1 cellular context compared by ENCODE assay signal in genomic region chr11:63814383-63814736, GRCh38.
TF ChIP-seq lines count a peak whose summit lies in the region.

No MANE protein-coding gene starts in this region.

TF ChIP-seq in GM23338, 12 proteins besides CTCF, POLR2A, EP300 and RAD21 (continued from another document):
- TF ChIP-seq, protein P1, sequence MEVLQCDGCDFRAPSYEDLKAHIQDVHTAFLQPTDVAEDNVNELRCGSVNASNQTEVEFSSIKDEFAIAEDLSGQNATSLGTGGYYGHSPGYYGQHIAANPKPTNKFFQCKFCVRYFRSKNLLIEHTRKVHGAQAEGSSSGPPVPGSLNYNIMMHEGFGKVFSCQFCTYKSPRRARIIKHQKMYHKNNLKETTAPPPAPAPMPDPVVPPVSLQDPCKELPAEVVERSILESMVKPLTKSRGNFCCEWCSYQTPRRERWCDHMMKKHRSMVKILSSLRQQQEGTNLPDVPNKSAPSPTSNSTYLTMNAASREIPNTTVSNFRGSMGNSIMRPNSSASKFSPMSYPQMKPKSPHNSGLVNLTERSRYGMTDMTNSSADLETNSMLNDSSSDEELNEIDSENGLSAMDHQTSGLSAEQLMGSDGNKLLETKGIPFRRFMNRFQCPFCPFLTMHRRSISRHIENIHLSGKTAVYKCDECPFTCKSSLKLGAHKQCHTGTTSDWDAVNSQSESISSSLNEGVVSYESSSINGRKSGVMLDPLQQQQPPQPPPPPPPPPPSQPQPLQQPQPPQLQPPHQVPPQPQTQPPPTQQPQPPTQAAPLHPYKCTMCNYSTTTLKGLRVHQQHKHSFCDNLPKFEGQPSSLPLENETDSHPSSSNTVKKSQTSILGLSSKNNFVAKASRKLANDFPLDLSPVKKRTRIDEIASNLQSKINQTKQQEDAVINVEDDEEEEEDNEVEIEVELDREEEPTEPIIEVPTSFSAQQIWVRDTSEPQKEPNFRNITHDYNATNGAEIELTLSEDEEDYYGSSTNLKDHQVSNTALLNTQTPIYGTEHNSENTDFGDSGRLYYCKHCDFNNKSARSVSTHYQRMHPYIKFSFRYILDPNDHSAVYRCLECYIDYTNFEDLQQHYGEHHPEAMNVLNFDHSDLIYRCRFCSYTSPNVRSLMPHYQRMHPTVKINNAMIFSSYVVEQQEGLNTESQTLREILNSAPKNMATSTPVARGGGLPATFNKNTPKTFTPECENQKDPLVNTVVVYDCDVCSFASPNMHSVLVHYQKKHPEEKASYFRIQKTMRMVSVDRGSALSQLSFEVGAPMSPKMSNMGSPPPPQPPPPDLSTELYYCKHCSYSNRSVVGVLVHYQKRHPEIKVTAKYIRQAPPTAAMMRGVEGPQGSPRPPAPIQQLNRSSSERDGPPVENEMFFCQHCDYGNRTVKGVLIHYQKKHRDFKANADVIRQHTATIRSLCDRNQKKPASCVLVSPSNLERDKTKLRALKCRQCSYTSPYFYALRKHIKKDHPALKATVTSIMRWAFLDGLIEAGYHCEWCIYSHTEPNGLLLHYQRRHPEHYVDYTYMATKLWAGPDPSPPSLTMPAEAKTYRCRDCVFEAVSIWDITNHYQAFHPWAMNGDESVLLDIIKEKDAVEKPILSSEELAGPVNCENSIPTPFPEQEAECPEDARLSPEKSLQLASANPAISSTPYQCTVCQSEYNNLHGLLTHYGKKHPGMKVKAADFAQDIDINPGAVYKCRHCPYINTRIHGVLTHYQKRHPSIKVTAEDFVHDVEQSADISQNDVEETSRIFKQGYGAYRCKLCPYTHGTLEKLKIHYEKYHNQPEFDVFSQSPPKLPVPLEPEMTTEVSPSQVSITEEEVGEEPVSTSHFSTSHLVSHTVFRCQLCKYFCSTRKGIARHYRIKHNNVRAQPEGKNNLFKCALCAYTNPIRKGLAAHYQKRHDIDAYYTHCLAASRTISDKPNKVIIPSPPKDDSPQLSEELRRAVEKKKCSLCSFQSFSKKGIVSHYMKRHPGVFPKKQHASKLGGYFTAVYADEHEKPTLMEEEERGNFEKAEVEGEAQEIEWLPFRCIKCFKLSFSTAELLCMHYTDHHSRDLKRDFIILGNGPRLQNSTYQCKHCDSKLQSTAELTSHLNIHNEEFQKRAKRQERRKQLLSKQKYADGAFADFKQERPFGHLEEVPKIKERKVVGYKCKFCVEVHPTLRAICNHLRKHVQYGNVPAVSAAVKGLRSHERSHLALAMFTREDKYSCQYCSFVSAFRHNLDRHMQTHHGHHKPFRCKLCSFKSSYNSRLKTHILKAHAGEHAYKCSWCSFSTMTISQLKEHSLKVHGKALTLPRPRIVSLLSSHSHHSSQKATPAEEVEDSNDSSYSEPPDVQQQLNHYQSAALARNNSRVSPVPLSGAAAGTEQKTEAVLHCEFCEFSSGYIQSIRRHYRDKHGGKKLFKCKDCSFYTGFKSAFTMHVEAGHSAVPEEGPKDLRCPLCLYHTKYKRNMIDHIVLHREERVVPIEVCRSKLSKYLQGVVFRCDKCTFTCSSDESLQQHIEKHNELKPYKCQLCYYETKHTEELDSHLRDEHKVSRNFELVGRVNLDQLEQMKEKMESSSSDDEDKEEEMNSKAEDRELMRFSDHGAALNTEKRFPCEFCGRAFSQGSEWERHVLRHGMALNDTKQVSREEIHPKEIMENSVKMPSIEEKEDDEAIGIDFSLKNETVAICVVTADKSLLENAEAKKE (CRISPR knock-in tag; IDR thresholded peaks at IDR 0.05) = no peak
- TF ChIP-seq POLR2AphosphoS5 (IDR thresholded peaks at IDR 0.05; ENCODE audit: low read depth) (no peak), ZNF331 (CRISPR knock-in tag; IDR thresholded peaks at IDR 0.05; ENCODE audit: low read depth) (no peak), STAT1 (IDR thresholded peaks at IDR 0.05; ENCODE audit: unreplicated experiment) (no peak)
- TF ChIP-seq, protein P2, sequence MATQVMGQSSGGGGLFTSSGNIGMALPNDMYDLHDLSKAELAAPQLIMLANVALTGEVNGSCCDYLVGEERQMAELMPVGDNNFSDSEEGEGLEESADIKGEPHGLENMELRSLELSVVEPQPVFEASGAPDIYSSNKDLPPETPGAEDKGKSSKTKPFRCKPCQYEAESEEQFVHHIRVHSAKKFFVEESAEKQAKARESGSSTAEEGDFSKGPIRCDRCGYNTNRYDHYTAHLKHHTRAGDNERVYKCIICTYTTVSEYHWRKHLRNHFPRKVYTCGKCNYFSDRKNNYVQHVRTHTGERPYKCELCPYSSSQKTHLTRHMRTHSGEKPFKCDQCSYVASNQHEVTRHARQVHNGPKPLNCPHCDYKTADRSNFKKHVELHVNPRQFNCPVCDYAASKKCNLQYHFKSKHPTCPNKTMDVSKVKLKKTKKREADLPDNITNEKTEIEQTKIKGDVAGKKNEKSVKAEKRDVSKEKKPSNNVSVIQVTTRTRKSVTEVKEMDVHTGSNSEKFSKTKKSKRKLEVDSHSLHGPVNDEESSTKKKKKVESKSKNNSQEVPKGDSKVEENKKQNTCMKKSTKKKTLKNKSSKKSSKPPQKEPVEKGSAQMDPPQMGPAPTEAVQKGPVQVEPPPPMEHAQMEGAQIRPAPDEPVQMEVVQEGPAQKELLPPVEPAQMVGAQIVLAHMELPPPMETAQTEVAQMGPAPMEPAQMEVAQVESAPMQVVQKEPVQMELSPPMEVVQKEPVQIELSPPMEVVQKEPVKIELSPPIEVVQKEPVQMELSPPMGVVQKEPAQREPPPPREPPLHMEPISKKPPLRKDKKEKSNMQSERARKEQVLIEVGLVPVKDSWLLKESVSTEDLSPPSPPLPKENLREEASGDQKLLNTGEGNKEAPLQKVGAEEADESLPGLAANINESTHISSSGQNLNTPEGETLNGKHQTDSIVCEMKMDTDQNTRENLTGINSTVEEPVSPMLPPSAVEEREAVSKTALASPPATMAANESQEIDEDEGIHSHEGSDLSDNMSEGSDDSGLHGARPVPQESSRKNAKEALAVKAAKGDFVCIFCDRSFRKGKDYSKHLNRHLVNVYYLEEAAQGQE (IDR thresholded peaks at IDR 0.05; ENCODE audit: unreplicated experiment) = no peak
TF ChIP-seq in GM23338: peak in this region for 0.
